In genomic region chr7:134195252-134195651, GRCh38 we compare ENCODE assay signal across 1 cellular context.
TF ChIP-seq lines count a peak whose summit lies in the region.

No MANE protein-coding gene starts in this region.

TF ChIP-seq in K562, 482 proteins besides CTCF, POLR2A, EP300 and RAD21 (continued from another document and continues in another):
- TF ChIP-seq, protein P1, sequence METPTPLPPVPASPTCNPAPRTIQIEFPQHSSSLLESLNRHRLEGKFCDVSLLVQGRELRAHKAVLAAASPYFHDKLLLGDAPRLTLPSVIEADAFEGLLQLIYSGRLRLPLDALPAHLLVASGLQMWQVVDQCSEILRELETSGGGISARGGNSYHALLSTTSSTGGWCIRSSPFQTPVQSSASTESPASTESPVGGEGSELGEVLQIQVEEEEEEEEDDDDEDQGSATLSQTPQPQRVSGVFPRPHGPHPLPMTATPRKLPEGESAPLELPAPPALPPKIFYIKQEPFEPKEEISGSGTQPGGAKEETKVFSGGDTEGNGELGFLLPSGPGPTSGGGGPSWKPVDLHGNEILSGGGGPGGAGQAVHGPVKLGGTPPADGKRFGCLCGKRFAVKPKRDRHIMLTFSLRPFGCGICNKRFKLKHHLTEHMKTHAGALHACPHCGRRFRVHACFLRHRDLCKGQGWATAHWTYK (CRISPR knock-in tag; IDR thresholded peaks at IDR 0.05): peak; percentile 55; the same call in 1 of the 2 replicates
- TF ChIP-seq NR2C2 (CRISPR knock-in tag; IDR thresholded peaks at IDR 0.05): no peak
- TF ChIP-seq NR2C2 (tag; IDR thresholded peaks at IDR 0.05): 0 out of 2 replicates have a peak, but pooled peaks have one; percentile 16
- no peak for TF ChIP-seq NCOR1 (IDR thresholded peaks at IDR 0.05)
- no peak for TF ChIP-seq CCAR2 (IDR thresholded peaks at IDR 0.05; ENCODE audit: low read depth, low read length)
- TF ChIP-seq TEAD1 (CRISPR knock-in tag; IDR thresholded peaks at IDR 0.05): peak in 1 of 2 experiments; percentile 79; a peak in 2 of 4 replicates
- TF ChIP-seq MEIS2 (IDR thresholded peaks at IDR 0.05; ENCODE audit: partially characterized antibody): no peak
- no peak for TF ChIP-seq MTA3 (IDR thresholded peaks at IDR 0.05; ENCODE audit: borderline replicate concordance)
- no peak for TF ChIP-seq NFIC (IDR thresholded peaks at IDR 0.05)
- no peak for TF ChIP-seq CEBPB (tag; IDR thresholded peaks at IDR 0.05)
- TF ChIP-seq, protein P2, sequence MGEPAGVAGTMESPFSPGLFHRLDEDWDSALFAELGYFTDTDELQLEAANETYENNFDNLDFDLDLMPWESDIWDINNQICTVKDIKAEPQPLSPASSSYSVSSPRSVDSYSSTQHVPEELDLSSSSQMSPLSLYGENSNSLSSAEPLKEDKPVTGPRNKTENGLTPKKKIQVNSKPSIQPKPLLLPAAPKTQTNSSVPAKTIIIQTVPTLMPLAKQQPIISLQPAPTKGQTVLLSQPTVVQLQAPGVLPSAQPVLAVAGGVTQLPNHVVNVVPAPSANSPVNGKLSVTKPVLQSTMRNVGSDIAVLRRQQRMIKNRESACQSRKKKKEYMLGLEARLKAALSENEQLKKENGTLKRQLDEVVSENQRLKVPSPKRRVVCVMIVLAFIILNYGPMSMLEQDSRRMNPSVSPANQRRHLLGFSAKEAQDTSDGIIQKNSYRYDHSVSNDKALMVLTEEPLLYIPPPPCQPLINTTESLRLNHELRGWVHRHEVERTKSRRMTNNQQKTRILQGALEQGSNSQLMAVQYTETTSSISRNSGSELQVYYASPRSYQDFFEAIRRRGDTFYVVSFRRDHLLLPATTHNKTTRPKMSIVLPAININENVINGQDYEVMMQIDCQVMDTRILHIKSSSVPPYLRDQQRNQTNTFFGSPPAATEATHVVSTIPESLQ (CRISPR knock-in tag; IDR thresholded peaks at IDR 0.05): no peak
- TF ChIP-seq STAT5A (IDR thresholded peaks at IDR 0.05; ENCODE audit: borderline replicate concordance, low read length): no peak
- no peak for TF ChIP-seq NR2C1 (IDR thresholded peaks at IDR 0.05)
- peak; percentile 78 for TF ChIP-seq NR2C1 (tag; IDR thresholded peaks at IDR 0.05)
- TF ChIP-seq L3MBTL2 (IDR thresholded peaks at IDR 0.05): no peak
- TF ChIP-seq SAP30 (IDR thresholded peaks at IDR 0.05; ENCODE audit: borderline replicate concordance, insufficient read depth, low read depth, low read length, poor library complexity, severe bottlenecking): no peak
- TF ChIP-seq, protein P3, sequence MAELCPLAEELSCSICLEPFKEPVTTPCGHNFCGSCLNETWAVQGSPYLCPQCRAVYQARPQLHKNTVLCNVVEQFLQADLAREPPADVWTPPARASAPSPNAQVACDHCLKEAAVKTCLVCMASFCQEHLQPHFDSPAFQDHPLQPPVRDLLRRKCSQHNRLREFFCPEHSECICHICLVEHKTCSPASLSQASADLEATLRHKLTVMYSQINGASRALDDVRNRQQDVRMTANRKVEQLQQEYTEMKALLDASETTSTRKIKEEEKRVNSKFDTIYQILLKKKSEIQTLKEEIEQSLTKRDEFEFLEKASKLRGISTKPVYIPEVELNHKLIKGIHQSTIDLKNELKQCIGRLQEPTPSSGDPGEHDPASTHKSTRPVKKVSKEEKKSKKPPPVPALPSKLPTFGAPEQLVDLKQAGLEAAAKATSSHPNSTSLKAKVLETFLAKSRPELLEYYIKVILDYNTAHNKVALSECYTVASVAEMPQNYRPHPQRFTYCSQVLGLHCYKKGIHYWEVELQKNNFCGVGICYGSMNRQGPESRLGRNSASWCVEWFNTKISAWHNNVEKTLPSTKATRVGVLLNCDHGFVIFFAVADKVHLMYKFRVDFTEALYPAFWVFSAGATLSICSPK (IDR thresholded peaks at IDR 0.05; ENCODE audit: borderline replicate concordance): no peak
- TF ChIP-seq ELF2 (CRISPR knock-in tag; IDR thresholded peaks at IDR 0.05): no peak
- TF ChIP-seq FOSL1 (tag; conservative IDR thresholded peaks at IDR 0.05): no peak
- TF ChIP-seq BACH1 (tag; IDR thresholded peaks at IDR 0.05): peak; percentile 43; the same call in 1 of the 2 replicates
- TF ChIP-seq ZNF766 (CRISPR knock-in tag; conservative IDR thresholded peaks at IDR 0.05): peak; percentile 70; the same call in 1 of the 2 replicates
- TF ChIP-seq TFAP4 (CRISPR knock-in tag; IDR thresholded peaks at IDR 0.05; ENCODE audit: borderline replicate concordance): no peak
- TF ChIP-seq PTTG1 (tag; IDR thresholded peaks at IDR 0.05; ENCODE audit: low read depth): peak; percentile 88
- no peak for TF ChIP-seq CGGBP1 (CRISPR knock-in tag; IDR thresholded peaks at IDR 0.05)
- TF ChIP-seq ZNF395 (CRISPR knock-in tag; IDR thresholded peaks at IDR 0.05): peak; percentile 87
- peak; percentile 40; the same call in 1 of the 2 replicates for TF ChIP-seq ZKSCAN3 (CRISPR knock-in tag; IDR thresholded peaks at IDR 0.05)
- TF ChIP-seq JUND (IDR thresholded peaks at IDR 0.05; ENCODE audit: borderline replicate concordance, low read depth, low read length): no peak
- TF ChIP-seq JUND (tag; IDR thresholded peaks at IDR 0.05; ENCODE audit: borderline replicate concordance, low read depth, low read length): no peak
- TF ChIP-seq, protein P4, sequence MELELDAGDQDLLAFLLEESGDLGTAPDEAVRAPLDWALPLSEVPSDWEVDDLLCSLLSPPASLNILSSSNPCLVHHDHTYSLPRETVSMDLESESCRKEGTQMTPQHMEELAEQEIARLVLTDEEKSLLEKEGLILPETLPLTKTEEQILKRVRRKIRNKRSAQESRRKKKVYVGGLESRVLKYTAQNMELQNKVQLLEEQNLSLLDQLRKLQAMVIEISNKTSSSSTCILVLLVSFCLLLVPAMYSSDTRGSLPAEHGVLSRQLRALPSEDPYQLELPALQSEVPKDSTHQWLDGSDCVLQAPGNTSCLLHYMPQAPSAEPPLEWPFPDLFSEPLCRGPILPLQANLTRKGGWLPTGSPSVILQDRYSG (tag; conservative IDR thresholded peaks at IDR 0.05; ENCODE audit: low read depth): peak; percentile 77
- TF ChIP-seq GATAD2B (IDR thresholded peaks at IDR 0.05; ENCODE audit: borderline replicate concordance): no peak
- TF ChIP-seq, protein P5, sequence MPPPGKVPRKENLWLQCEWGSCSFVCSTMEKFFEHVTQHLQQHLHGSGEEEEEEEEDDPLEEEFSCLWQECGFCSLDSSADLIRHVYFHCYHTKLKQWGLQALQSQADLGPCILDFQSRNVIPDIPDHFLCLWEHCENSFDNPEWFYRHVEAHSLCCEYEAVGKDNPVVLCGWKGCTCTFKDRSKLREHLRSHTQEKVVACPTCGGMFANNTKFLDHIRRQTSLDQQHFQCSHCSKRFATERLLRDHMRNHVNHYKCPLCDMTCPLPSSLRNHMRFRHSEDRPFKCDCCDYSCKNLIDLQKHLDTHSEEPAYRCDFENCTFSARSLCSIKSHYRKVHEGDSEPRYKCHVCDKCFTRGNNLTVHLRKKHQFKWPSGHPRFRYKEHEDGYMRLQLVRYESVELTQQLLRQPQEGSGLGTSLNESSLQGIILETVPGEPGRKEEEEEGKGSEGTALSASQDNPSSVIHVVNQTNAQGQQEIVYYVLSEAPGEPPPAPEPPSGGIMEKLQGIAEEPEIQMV (tag; conservative IDR thresholded peaks at IDR 0.05; ENCODE audit: low read depth): peak; percentile 50; the same call in 1 of the 2 replicates
- TF ChIP-seq PRMT5 (CRISPR knock-in tag; IDR thresholded peaks at IDR 0.05): no peak
- TF ChIP-seq MECOM (CRISPR knock-in tag; IDR thresholded peaks at IDR 0.05): peak; percentile 82
- TF ChIP-seq ZNF431 (CRISPR knock-in tag; IDR thresholded peaks at IDR 0.05): no peak
- no peak for TF ChIP-seq KLF1 (tag; IDR thresholded peaks at IDR 0.05)
- no peak for TF ChIP-seq ZNF75A (CRISPR knock-in tag; IDR thresholded peaks at IDR 0.05)
- TF ChIP-seq PYGO2 (tag; IDR thresholded peaks at IDR 0.05): peak; percentile 86
- TF ChIP-seq HSF4 (CRISPR knock-in tag; IDR thresholded peaks at IDR 0.05; ENCODE audit: borderline replicate concordance): peak; percentile 71; the same call in 1 of the 2 replicates
- peak; percentile 97 for TF ChIP-seq DMBX1 (CRISPR knock-in tag; IDR thresholded peaks at IDR 0.05; ENCODE audit: borderline replicate concordance)
- TF ChIP-seq ZZZ3 (IDR thresholded peaks at IDR 0.05): no peak
- TF ChIP-seq, protein P6, sequence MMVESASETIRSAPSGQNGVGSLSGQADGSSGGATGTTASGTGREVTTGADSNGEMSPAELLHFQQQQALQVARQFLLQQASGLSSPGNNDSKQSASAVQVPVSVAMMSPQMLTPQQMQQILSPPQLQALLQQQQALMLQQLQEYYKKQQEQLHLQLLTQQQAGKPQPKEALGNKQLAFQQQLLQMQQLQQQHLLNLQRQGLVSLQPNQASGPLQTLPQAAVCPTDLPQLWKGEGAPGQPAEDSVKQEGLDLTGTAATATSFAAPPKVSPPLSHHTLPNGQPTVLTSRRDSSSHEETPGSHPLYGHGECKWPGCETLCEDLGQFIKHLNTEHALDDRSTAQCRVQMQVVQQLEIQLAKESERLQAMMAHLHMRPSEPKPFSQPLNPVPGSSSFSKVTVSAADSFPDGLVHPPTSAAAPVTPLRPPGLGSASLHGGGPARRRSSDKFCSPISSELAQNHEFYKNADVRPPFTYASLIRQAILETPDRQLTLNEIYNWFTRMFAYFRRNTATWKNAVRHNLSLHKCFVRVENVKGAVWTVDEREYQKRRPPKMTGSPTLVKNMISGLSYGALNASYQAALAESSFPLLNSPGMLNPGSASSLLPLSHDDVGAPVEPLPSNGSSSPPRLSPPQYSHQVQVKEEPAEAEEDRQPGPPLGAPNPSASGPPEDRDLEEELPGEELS (CRISPR knock-in tag; IDR thresholded peaks at IDR 0.05; ENCODE audit: borderline replicate concordance): no peak
- TF ChIP-seq, protein P7, sequence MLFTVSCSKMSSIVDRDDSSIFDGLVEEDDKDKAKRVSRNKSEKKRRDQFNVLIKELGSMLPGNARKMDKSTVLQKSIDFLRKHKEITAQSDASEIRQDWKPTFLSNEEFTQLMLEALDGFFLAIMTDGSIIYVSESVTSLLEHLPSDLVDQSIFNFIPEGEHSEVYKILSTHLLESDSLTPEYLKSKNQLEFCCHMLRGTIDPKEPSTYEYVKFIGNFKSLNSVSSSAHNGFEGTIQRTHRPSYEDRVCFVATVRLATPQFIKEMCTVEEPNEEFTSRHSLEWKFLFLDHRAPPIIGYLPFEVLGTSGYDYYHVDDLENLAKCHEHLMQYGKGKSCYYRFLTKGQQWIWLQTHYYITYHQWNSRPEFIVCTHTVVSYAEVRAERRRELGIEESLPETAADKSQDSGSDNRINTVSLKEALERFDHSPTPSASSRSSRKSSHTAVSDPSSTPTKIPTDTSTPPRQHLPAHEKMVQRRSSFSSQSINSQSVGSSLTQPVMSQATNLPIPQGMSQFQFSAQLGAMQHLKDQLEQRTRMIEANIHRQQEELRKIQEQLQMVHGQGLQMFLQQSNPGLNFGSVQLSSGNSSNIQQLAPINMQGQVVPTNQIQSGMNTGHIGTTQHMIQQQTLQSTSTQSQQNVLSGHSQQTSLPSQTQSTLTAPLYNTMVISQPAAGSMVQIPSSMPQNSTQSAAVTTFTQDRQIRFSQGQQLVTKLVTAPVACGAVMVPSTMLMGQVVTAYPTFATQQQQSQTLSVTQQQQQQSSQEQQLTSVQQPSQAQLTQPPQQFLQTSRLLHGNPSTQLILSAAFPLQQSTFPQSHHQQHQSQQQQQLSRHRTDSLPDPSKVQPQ (CRISPR knock-in tag; IDR thresholded peaks at IDR 0.05; ENCODE audit: borderline replicate concordance): 0 out of 2 replicates have a peak, but pooled peaks have one; percentile 6
- no peak for TF ChIP-seq HDAC3 (IDR thresholded peaks at IDR 0.05; ENCODE audit: borderline replicate concordance, partially characterized antibody)
- no peak for TF ChIP-seq ZNF224 (CRISPR knock-in tag; IDR thresholded peaks at IDR 0.05)
- peak; percentile 54; the same call in 1 of the 2 replicates for TF ChIP-seq ZNF717 (CRISPR knock-in tag; IDR thresholded peaks at IDR 0.05)
- peak; percentile 83; the same call in 1 of the 2 replicates for TF ChIP-seq ZNF644 (tag; IDR thresholded peaks at IDR 0.05; ENCODE audit: low read depth)
- no peak for TF ChIP-seq SMARCB1 (IDR thresholded peaks at IDR 0.05; ENCODE audit: insufficient read length, low read depth)
- no peak for TF ChIP-seq XRCC3 (IDR thresholded peaks at IDR 0.05)
- no peak for TF ChIP-seq ZNF507 (tag; conservative IDR thresholded peaks at IDR 0.05)
- peak; percentile 88 for TF ChIP-seq ZNF583 (CRISPR knock-in tag; IDR thresholded peaks at IDR 0.05)
- no peak for TF ChIP-seq RNF219 (CRISPR knock-in tag; IDR thresholded peaks at IDR 0.05)
- TF ChIP-seq RBBP5 (IDR thresholded peaks at IDR 0.05; ENCODE audit: borderline replicate concordance, insufficient read depth, low read length, poor library complexity, severe bottlenecking): no peak
